ENCODE assay signal across 5 cellular contexts in genomic region chr2:46127176-46127575, GRCh38.
"Had no signal": no experiment of that assay in that cellular context is flagged by ENCODE, and none has a peak within 500 bp of the region (broad histone marks: within the 10 kb centered on the region; RNA-seq: fewer than 3 reads in every experiment).

No MANE protein-coding gene starts in this region.

- DNase-seq: H9, HCEC 1CT had no signal

- FAIRE-seq: H1, H54 had no signal

- H2AFZ ChIP-seq: GM23338 had no signal

- H3K4me3 ChIP-seq: GM23338 had no signal

- ATAC-seq: GM23338 had no signal

- H3K4me2 ChIP-seq: GM23338 had no signal
